In the genomic region with DNA sequence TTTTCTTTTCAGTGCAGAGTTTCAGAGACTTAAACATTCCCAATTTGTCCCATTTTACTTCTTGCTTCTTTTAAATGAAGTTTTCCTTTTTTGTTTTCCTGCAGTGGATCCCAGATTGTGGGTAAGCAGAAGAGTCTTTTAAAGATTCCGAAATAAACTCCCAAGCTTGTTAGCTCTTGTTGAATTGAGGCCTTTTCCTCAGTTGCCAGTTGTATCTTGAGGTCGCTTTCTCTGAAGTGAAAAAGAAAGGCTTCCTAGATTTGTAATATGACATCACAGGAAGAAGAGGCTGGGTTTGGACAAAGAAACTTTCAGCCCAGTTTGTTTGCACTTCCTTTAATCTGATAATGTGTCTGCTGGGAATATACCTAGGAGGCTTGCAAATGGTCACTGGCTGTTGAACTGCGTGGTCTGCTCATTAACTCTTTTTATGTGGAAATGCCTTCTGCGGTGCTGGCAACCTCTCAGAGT, we compare ENCODE assay signal across 1 cellular context.
TF ChIP-seq lines count a peak whose summit lies in the region.

A gene with protein sequence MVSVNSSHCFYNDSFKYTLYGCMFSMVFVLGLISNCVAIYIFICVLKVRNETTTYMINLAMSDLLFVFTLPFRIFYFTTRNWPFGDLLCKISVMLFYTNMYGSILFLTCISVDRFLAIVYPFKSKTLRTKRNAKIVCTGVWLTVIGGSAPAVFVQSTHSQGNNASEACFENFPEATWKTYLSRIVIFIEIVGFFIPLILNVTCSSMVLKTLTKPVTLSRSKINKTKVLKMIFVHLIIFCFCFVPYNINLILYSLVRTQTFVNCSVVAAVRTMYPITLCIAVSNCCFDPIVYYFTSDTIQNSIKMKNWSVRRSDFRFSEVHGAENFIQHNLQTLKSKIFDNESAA (minus strand): TSS at position 233 of the 471 bp plus-strand sequence. CDS start 690 bp downstream, outside the sequence.

TF ChIP-seq in HepG2, 621 proteins besides CTCF, POLR2A, EP300 and RAD21 (continued from another document and continues in another):
- TF ChIP-seq, protein P1, sequence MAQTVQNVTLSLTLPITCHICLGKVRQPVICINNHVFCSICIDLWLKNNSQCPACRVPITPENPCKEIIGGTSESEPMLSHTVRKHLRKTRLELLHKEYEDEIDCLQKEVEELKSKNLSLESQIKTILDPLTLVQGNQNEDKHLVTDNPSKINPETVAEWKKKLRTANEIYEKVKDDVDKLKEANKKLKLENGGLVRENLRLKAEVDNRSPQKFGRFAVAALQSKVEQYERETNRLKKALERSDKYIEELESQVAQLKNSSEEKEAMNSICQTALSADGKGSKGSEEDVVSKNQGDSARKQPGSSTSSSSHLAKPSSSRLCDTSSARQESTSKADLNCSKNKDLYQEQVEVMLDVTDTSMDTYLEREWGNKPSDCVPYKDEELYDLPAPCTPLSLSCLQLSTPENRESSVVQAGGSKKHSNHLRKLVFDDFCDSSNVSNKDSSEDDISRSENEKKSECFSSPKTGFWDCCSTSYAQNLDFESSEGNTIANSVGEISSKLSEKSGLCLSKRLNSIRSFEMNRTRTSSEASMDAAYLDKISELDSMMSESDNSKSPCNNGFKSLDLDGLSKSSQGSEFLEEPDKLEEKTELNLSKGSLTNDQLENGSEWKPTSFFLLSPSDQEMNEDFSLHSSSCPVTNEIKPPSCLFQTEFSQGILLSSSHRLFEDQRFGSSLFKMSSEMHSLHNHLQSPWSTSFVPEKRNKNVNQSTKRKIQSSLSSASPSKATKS (CRISPR knock-in tag; IDR thresholded peaks at IDR 0.05) = no peak
- TF ChIP-seq ZNF256 (CRISPR knock-in tag; conservative IDR thresholded peaks at IDR 0.05) (no peak), KLF6 (CRISPR knock-in tag; IDR thresholded peaks at IDR 0.05) (peak; percentile 38; the same call in 1 of the 2 replicates), MIER3 (CRISPR knock-in tag; IDR thresholded peaks at IDR 0.05; ENCODE audit: borderline replicate concordance) (peak; percentile 43; the same call in 1 of the 2 replicates), ZNF569 (CRISPR knock-in tag; IDR thresholded peaks at IDR 0.05; ENCODE audit: borderline replicate concordance) (no peak), ZNF563 (CRISPR knock-in tag; IDR thresholded peaks at IDR 0.05) (no peak), MZF1 (CRISPR knock-in tag; IDR thresholded peaks at IDR 0.05; ENCODE audit: borderline replicate concordance) (no peak), ZNF768 (CRISPR knock-in tag; IDR thresholded peaks at IDR 0.05) (no peak), NPAS2 (CRISPR knock-in tag; IDR thresholded peaks at IDR 0.05; ENCODE audit: borderline replicate concordance) (no peak), PHF20 (CRISPR knock-in tag; IDR thresholded peaks at IDR 0.05) (no peak), ZNF761 (CRISPR knock-in tag; conservative IDR thresholded peaks at IDR 0.05) (no peak), RARA (CRISPR knock-in tag; IDR thresholded peaks at IDR 0.05) (peak; percentile 70; the same call in 1 of the 2 replicates), ZNF556 (CRISPR knock-in tag; IDR thresholded peaks at IDR 0.05; ENCODE audit: borderline replicate concordance) (no peak), PAWR (CRISPR knock-in tag; IDR thresholded peaks at IDR 0.05; ENCODE audit: borderline replicate concordance) (no peak), PLRG1 (conservative IDR thresholded peaks at IDR 0.05) (no peak), BCL6 (CRISPR knock-in tag; IDR thresholded peaks at IDR 0.05) (peak; percentile 75), HNF4A (CRISPR knock-in tag; IDR thresholded peaks at IDR 0.05) (peak; percentile 13; the same call in 1 of the 2 replicates), NR2F6 (IDR thresholded peaks at IDR 0.05) (no peak), NR2F6 (CRISPR knock-in tag; IDR thresholded peaks at IDR 0.05) (no peak), SMYD3 (CRISPR knock-in tag; IDR thresholded peaks at IDR 0.05) (no peak), KMT2B (CRISPR knock-in tag; IDR thresholded peaks at IDR 0.05) (peak; percentile 31; the same call in 1 of the 2 replicates), KDM5B (CRISPR knock-in tag; IDR thresholded peaks at IDR 0.05; ENCODE audit: borderline replicate concordance) (no peak), ZSCAN31 (CRISPR knock-in tag; IDR thresholded peaks at IDR 0.05; ENCODE audit: low read depth) (no peak), U2AF1 (optimal IDR thresholded peaks at IDR 0.05; ENCODE audit: low read depth, low read length) (no peak), MAFK (conservative IDR thresholded peaks at IDR 0.05 in 1 of 2, IDR thresholded peaks at IDR 0.05 in 1 of 2; ENCODE audit: low read length in 2 of 2) (no peak), MAF1 (CRISPR knock-in tag; IDR thresholded peaks at IDR 0.05; ENCODE audit: borderline replicate concordance) (no peak), ZNF430 (CRISPR knock-in tag; IDR thresholded peaks at IDR 0.05) (peak; percentile 92), ZNF329 (CRISPR knock-in tag; IDR thresholded peaks at IDR 0.05; ENCODE audit: low read depth) (no peak), ETV5 (CRISPR knock-in tag; IDR thresholded peaks at IDR 0.05; ENCODE audit: borderline replicate concordance) (peak; percentile 80; the same call in 1 of the 2 replicates), TCF7L2 (IDR thresholded peaks at IDR 0.05; ENCODE audit: low read depth, low read length) (no peak; the same call in 1 of the 2 replicates), ZNF333 (CRISPR knock-in tag; IDR thresholded peaks at IDR 0.05; ENCODE audit: borderline replicate concordance) (no peak), ZNF549 (CRISPR knock-in tag; IDR thresholded peaks at IDR 0.05) (no peak), ZNF839 (CRISPR knock-in tag; IDR thresholded peaks at IDR 0.05; ENCODE audit: borderline replicate concordance) (no peak), IRF2 (CRISPR knock-in tag; IDR thresholded peaks at IDR 0.05) (peak; percentile 52; the same call in 1 of the 2 replicates), HDAC1 (CRISPR knock-in tag; IDR thresholded peaks at IDR 0.05) (peak; percentile 54), SOX6 (IDR thresholded peaks at IDR 0.05) (no peak), SOX6 (CRISPR knock-in tag; IDR thresholded peaks at IDR 0.05) (peak; percentile 86), ZNF274 (CRISPR knock-in tag; IDR thresholded peaks at IDR 0.05) (no peak), ZIK1 (CRISPR knock-in tag; IDR thresholded peaks at IDR 0.05; ENCODE audit: borderline replicate concordance, low read depth) (no peak), ZBTB1 (CRISPR knock-in tag; IDR thresholded peaks at IDR 0.05; ENCODE audit: borderline replicate concordance) (no peak), TAF1 (CRISPR knock-in tag; IDR thresholded peaks at IDR 0.05) (peak; percentile 69), TBX3 (IDR thresholded peaks at IDR 0.05; ENCODE audit: borderline replicate concordance) (no peak), ZFP1 (CRISPR knock-in tag; IDR thresholded peaks at IDR 0.05) (peak; percentile 66; the same call in 1 of the 2 replicates), PPARG (CRISPR knock-in tag; conservative IDR thresholded peaks at IDR 0.05) (0 out of 2 replicates have a peak, but pooled peaks have one; percentile 59), MIXL1 (CRISPR knock-in tag; IDR thresholded peaks at IDR 0.05) (peak; percentile 93), HCFC1 (IDR thresholded peaks at IDR 0.05; ENCODE audit: low read depth, low read length) (no peak), TEAD3 (CRISPR knock-in tag; optimal IDR thresholded peaks at IDR 0.05; ENCODE audit: borderline replicate concordance) (no peak), ZNF180 (CRISPR knock-in tag; IDR thresholded peaks at IDR 0.05; ENCODE audit: borderline replicate concordance, low read depth) (no peak), ISX (CRISPR knock-in tag; conservative IDR thresholded peaks at IDR 0.05) (no peak), NFIC (IDR thresholded peaks at IDR 0.05; ENCODE audit: low read length) (peak; percentile 63; the same call in 1 of the 2 replicates), KAT7 (CRISPR knock-in tag; IDR thresholded peaks at IDR 0.05; ENCODE audit: borderline replicate concordance) (0 out of 2 replicates have a peak, but pooled peaks have one; percentile 29), ZNF331 (CRISPR knock-in tag; IDR thresholded peaks at IDR 0.05) (peak; percentile 68; the same call in 1 of the 2 replicates)
- TF ChIP-seq, protein P2, sequence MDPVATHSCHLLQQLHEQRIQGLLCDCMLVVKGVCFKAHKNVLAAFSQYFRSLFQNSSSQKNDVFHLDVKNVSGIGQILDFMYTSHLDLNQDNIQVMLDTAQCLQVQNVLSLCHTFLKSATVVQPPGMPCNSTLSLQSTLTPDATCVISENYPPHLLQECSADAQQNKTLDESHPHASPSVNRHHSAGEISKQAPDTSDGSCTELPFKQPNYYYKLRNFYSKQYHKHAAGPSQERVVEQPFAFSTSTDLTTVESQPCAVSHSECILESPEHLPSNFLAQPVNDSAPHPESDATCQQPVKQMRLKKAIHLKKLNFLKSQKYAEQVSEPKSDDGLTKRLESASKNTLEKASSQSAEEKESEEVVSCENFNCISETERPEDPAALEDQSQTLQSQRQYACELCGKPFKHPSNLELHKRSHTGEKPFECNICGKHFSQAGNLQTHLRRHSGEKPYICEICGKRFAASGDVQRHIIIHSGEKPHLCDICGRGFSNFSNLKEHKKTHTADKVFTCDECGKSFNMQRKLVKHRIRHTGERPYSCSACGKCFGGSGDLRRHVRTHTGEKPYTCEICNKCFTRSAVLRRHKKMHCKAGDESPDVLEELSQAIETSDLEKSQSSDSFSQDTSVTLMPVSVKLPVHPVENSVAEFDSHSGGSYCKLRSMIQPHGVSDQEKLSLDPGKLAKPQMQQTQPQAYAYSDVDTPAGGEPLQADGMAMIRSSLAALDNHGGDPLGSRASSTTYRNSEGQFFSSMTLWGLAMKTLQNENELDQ (CRISPR knock-in tag; IDR thresholded peaks at IDR 0.05; ENCODE audit: borderline replicate concordance) = no peak
- TF ChIP-seq, protein P3, sequence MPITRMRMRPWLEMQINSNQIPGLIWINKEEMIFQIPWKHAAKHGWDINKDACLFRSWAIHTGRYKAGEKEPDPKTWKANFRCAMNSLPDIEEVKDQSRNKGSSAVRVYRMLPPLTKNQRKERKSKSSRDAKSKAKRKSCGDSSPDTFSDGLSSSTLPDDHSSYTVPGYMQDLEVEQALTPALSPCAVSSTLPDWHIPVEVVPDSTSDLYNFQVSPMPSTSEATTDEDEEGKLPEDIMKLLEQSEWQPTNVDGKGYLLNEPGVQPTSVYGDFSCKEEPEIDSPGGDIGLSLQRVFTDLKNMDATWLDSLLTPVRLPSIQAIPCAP (CRISPR knock-in tag; IDR thresholded peaks at IDR 0.05; ENCODE audit: low read depth) = no peak
- TF ChIP-seq, protein P4, sequence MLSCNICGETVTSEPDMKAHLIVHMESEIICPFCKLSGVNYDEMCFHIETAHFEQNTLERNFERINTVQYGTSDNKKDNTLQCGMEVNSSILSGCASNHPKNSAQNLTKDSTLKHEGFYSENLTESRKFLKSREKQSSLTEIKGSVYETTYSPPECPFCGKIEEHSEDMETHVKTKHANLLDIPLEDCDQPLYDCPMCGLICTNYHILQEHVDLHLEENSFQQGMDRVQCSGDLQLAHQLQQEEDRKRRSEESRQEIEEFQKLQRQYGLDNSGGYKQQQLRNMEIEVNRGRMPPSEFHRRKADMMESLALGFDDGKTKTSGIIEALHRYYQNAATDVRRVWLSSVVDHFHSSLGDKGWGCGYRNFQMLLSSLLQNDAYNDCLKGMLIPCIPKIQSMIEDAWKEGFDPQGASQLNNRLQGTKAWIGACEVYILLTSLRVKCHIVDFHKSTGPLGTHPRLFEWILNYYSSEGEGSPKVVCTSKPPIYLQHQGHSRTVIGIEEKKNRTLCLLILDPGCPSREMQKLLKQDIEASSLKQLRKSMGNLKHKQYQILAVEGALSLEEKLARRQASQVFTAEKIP (CRISPR knock-in tag; IDR thresholded peaks at IDR 0.05; ENCODE audit: borderline replicate concordance) = no peak
- TF ChIP-seq, protein P5, sequence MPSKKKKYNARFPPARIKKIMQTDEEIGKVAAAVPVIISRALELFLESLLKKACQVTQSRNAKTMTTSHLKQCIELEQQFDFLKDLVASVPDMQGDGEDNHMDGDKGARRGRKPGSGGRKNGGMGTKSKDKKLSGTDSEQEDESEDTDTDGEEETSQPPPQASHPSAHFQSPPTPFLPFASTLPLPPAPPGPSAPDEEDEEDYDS (CRISPR knock-in tag; IDR thresholded peaks at IDR 0.05) = peak; percentile 97
- TF ChIP-seq, protein P6, sequence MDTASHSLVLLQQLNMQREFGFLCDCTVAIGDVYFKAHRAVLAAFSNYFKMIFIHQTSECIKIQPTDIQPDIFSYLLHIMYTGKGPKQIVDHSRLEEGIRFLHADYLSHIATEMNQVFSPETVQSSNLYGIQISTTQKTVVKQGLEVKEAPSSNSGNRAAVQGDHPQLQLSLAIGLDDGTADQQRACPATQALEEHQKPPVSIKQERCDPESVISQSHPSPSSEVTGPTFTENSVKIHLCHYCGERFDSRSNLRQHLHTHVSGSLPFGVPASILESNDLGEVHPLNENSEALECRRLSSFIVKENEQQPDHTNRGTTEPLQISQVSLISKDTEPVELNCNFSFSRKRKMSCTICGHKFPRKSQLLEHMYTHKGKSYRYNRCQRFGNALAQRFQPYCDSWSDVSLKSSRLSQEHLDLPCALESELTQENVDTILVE (CRISPR knock-in tag; IDR thresholded peaks at IDR 0.05) = peak; percentile 59; the same call in 1 of the 2 replicates
- TF ChIP-seq, protein P7, sequence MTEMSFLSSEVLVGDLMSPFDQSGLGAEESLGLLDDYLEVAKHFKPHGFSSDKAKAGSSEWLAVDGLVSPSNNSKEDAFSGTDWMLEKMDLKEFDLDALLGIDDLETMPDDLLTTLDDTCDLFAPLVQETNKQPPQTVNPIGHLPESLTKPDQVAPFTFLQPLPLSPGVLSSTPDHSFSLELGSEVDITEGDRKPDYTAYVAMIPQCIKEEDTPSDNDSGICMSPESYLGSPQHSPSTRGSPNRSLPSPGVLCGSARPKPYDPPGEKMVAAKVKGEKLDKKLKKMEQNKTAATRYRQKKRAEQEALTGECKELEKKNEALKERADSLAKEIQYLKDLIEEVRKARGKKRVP (CRISPR knock-in tag; IDR thresholded peaks at IDR 0.05) = no peak
- TF ChIP-seq, protein P8, sequence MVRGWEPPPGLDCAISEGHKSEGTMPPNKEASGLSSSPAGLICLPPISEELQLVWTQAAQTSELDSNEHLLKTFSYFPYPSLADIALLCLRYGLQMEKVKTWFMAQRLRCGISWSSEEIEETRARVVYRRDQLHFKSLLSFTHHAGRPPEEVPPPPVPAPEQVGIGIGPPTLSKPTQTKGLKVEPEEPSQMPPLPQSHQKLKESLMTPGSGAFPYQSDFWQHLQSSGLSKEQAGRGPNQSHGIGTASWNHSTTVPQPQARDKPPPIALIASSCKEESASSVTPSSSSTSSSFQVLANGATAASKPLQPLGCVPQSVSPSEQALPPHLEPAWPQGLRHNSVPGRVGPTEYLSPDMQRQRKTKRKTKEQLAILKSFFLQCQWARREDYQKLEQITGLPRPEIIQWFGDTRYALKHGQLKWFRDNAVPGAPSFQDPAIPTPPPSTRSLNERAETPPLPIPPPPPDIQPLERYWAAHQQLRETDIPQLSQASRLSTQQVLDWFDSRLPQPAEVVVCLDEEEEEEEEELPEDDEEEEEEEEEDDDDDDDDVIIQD (CRISPR knock-in tag; IDR thresholded peaks at IDR 0.05; ENCODE audit: low read depth) = peak; percentile 81
- TF ChIP-seq, protein P9, sequence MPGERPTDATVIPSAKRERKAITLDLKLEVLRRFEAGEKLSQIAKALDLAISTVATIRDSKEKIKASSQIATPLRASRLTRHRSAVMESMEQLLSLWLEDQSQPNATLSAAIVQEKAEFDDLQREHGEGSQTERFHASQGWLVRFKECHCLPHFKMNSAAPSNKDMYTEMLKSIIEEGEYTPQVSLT (CRISPR knock-in tag; IDR thresholded peaks at IDR 0.05; ENCODE audit: borderline replicate concordance, low read depth) = no peak
